Comparison of ENCODE assay signal across 19 cellular contexts in the genomic region with DNA sequence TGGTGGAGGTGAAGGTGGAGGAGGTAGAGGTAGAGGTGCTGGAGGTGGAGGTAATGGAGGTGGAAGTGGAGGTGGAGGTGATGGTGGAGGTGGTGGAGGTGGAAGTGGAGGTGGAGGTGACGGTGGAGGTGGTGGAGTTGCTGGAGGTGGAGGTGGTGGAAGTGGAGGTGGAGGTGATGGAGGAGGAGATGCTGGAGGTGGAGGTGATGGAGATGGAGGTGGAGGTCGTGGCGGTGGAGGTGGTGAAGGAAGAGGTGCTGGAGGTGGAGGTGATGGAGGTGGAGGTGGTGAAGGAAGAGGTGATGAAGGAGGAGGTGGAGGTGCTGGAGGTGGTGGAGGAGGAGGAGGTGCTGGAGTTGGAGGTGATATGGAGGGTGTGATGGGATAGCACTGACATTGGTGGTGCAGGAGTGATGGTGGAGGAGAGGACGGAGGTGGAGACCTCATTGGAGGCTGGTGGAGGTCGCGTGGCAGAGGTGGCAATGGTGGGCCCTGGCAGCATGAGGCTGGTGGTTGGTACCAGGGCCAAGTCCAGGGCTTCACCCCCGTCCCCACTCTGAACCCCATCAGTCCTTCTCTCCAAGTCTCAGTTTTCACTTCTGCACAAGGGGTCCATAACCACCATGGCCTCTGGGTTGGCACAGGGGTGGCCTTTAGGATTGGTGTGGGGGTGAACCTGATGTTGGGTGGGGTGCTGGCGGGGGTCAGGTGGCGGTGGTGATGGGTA. TPM values are rescaled to one million over a fixed set of nuclear protein-coding genes. Genes with fewer than 3 reads are reported as not detected.
DNase-seq lines count a peak whose midpoint lies in the region; ATAC-seq, FAIRE-seq and TF ChIP-seq lines count a peak whose summit lies in the region.
"Had no signal": no experiment of that assay in that cellular context is flagged by ENCODE, and none has a peak within 500 bp of the region (broad histone marks: within the 10 kb centered on the region; RNA-seq: fewer than 3 reads in every experiment).

No MANE protein-coding gene starts in this region.

- no peak for TF ChIP-seq POLR2A in H1 (IDR thresholded peaks at IDR 0.05; ENCODE audit: control extremely low read depth in 1 of 2, low read depth in 2 of 2, low read length in 2 of 2)

- 0 out of 2 replicates have a peak overlapping the region, but pooled peaks have one; percentile 60 for H2BK12ac ChIP-seq in H1 (ENCODE audit: low read depth, low read length)

- H3K79me1 ChIP-seq in H1 (ENCODE audit: low read depth, low read length): no peaks in the 10 kb centered on the region

- H3K14ac ChIP-seq in H1 (ENCODE audit: insufficient read length): no peak overlapping the region

- no peak overlapping the region for H4K8ac ChIP-seq in H1 (ENCODE audit: extremely low read depth, insufficient read depth, low read length)

- peaks cover 9% of the 10 kb centered on the region; the same call in 1 of the 2 replicates for H3K23me2 ChIP-seq in H1 (ENCODE audit: low read depth, low read length)

- no peaks in the 10 kb centered on the region for H3K79me2 ChIP-seq in H1 (ENCODE audit: control insufficient read depth in 1 of 2, insufficient read depth in 2 of 2, low read length in 2 of 2)

- no peak overlapping the region for H4K5ac ChIP-seq in H1 (ENCODE audit: insufficient read length, low read depth, low read length)

- H4K91ac ChIP-seq in H1 (replicated peaks; ENCODE audit: insufficient read length, low read length): no peak overlapping the region

- no peak for TF ChIP-seq EP300 in H1 (IDR thresholded peaks at IDR 0.05; ENCODE audit: borderline replicate concordance in 1 of 2, low read depth in 2 of 2, low read length in 2 of 2)

- no peak for DNase-seq in activated naive CD4-positive, alpha-beta T cell treated with anti-CD3 and anti-CD28 coated beads, Interleukin-2, amount 50 U/mL, for 16 hours
- no peak for DNase-seq in H1 (ENCODE audit: low read depth in 1 of 2, low spot score in 2 of 2)
- DNase-seq in ureter (ENCODE audit: low spot score): no peak
- no peak for DNase-seq in cerebellar nuclear complex (lab: John Stamatoyannopoulos, UW)
- DNase-seq: AML-193; Caco-2; CD4-positive, alpha-beta T cell; DMS79 treated with DMSO at 0.1 percent for 48 hours; GF-D8 had no signal

- TF ChIP-seq CTCF in HEK293 (tag by site-specific recombination; IDR thresholded peaks at IDR 0.05) (no peak), H1 (IDR thresholded peaks at IDR 0.05; ENCODE audit: control extremely low read depth in 1 of 3, insufficient read depth in 1 of 3, low read depth in 1 of 3, low read length in 3 of 3) (no peak)

- H3K4me1 ChIP-seq in HEK293 (ENCODE audit: control insufficient read depth, insufficient read depth, low read length) (no peaks in the 10 kb centered on the region; the same call in 1 of the 2 replicates), H1 (replicated peaks in 1 of 4; ENCODE audit: control insufficient read depth in 3 of 4, insufficient read depth in 4 of 4, low read length in 3 of 4) (peaks cover 0 to 19% (median 6%) of the 10 kb centered on the region in 4 experiments; a peak in 6 of 7 replicates)
- H3K4me1 ChIP-seq: A549, Caco-2 had no signal

- no peak for ATAC-seq in GM19467 (IDR thresholded peaks at IDR 0.05; ENCODE audit: unreplicated experiment)
- ATAC-seq: HCT116 had no signal

- no peak overlapping the region for H3K4ac ChIP-seq in H1 (replicated peaks; ENCODE audit: insufficient read length, low read depth, low read length)

- peaks cover 0 to 15% of the 10 kb centered on the region in 2 experiments for H4K20me1 ChIP-seq in H1 (replicated peaks in 1 of 2; ENCODE audit: control insufficient read depth in 1 of 2, insufficient read depth in 2 of 2, low read length in 2 of 2)

- peaks cover 45% of the 10 kb centered on the region for H3K27me3 Mint-ChIP-seq in activated naive CD4-positive, alpha-beta T cell treated with anti-CD3 and anti-CD28 coated beads, Interleukin-2, amount 50 U/mL, for 24 hours

- POLR2A ChIA-PET in HEK293 (lab: Yijun Ruan, JAX) (no interaction called here), H1 (lab: Charles Lee; ENCODE audit: partially characterized antibody) (no interaction called here)

- no peak overlapping the region for H3K18ac ChIP-seq in H1 (ENCODE audit: extremely low read depth, low read length)

- peaks cover 9% of the 10 kb centered on the region for H3K36me3 Mint-ChIP-seq in activated naive CD4-positive, alpha-beta T cell treated with anti-CD3 and anti-CD28 coated beads, Interleukin-2, amount 50 U/mL, for 24 hours

- WGBS in H1 (ENCODE audit: extremely low coverage in 1 of 2, insufficient coverage in 1 of 2, insufficient read length in 1 of 2, insufficient replicate concordance in 2 of 2, low coverage in 1 of 2, low lambda C conversion rate in 2 of 2, missing lambda C conversion rate in 1 of 2), 2 experiments: 81% methylated on average over 8 of the region's 9 CpGs; no CpG with 5 or more reads in 1 of the 2 experiments

- H2AFZ ChIP-seq in H1 (ENCODE audit: low read length): no peak overlapping the region

- H3K9me3 ChIP-seq in HEK293 (ENCODE audit: control insufficient read depth, insufficient read depth, low read depth, low read length) (no peaks in the 10 kb centered on the region), H1 (ENCODE audit: insufficient read depth in 2 of 2, low read depth in 1 of 2, low read length in 1 of 2) (peaks cover 7 to 9% of the 10 kb centered on the region in 2 experiments; a peak in 3 of 4 replicates)

- no peaks in the 10 kb centered on the region for H3K4me1 Mint-ChIP-seq in activated naive CD4-positive, alpha-beta T cell treated with anti-CD3 and anti-CD28 coated beads, Interleukin-2, amount 50 U/mL, for 24 hours

- H2BK5ac ChIP-seq in H1 (ENCODE audit: low read depth, low read length): no peak overlapping the region

- H3K56ac ChIP-seq in H1 (replicated peaks; ENCODE audit: insufficient read length, low read depth, low read length): no peak overlapping the region

- H3K9ac ChIP-seq in H1 (replicated peaks in 1 of 4; ENCODE audit: extremely low read depth in 1 of 4, low read depth in 3 of 4, low read length in 3 of 4): no peak overlapping the region

- H3K27ac Mint-ChIP-seq in activated naive CD4-positive, alpha-beta T cell treated with anti-CD3 and anti-CD28 coated beads, Interleukin-2, amount 50 U/mL, for 24 hours: peak overlapping the region; percentile 17
- H3K27ac Mint-ChIP-seq: CD4-positive, alpha-beta T cell had no signal

- peak overlapping the region; percentile 61 for H2BK15ac ChIP-seq in H1 (ENCODE audit: low read length)

- no peak overlapping the region for H3K4me2 ChIP-seq in H1 (ENCODE audit: insufficient read depth in 1 of 2, low read depth in 2 of 2, low read length in 2 of 2)
- H3K4me2 ChIP-seq: A549 had no signal

- H3K36me3 ChIP-seq in HEK293 (ENCODE audit: control insufficient read depth in 2 of 2, insufficient read depth in 1 of 2, low read length in 2 of 2): no peaks in the 10 kb centered on the region
- no peaks in the 10 kb centered on the region for H3K36me3 ChIP-seq in H1 (ENCODE audit: control insufficient read depth in 2 of 4, insufficient read depth in 4 of 4, low read length in 3 of 4)

- H2BK20ac ChIP-seq in H1 (ENCODE audit: low read length): no peak overlapping the region; the same call in 1 of the 2 replicates

- FAIRE-seq in H1 (lab: Jason Lieb, UNC): no peak
- FAIRE-seq: A549, D721Med had no signal

- H3K4me3 ChIP-seq in HEK293 (ENCODE audit: low read depth, low read length): no peak overlapping the region
- no peak overlapping the region for H3K4me3 ChIP-seq in H1 (ENCODE audit: extremely low read depth in 1 of 4, insufficient read depth in 2 of 4, low read depth in 3 of 4, low read length in 4 of 4)
- H3K4me3 ChIP-seq: A549 had no signal

- no peak for TF ChIP-seq RAD21 in H1 (IDR thresholded peaks at IDR 0.05 in 1 of 2, conservative IDR thresholded peaks at IDR 0.05 in 1 of 2; ENCODE audit: low read depth in 2 of 2, low read length in 2 of 2)

- no peak overlapping the region for H3K4me3 Mint-ChIP-seq in activated naive CD4-positive, alpha-beta T cell treated with anti-CD3 and anti-CD28 coated beads, Interleukin-2, amount 50 U/mL, for 24 hours
- H3K4me3 Mint-ChIP-seq: CD4-positive, alpha-beta T cell had no signal

- peaks cover 42 to 68% (median 61%) of the 10 kb centered on the region in 4 experiments for H3K27me3 ChIP-seq in H1 (replicated peaks in 1 of 4; ENCODE audit: control insufficient read depth in 3 of 4, extremely low read depth in 1 of 4, insufficient read depth in 3 of 4, low read length in 3 of 4)

- H3K23ac ChIP-seq in H1 (ENCODE audit: insufficient read length): no peak overlapping the region

- peaks cover 13% of the 10 kb centered on the region for H3K9me3 Mint-ChIP-seq in activated naive CD4-positive, alpha-beta T cell treated with anti-CD3 and anti-CD28 coated beads, Interleukin-2, amount 50 U/mL, for 24 hours

- H2AK5ac ChIP-seq in H1 (ENCODE audit: low read depth, low read length): 0 out of 2 replicates have a peak overlapping the region, but pooled peaks have one; percentile 91

- CTCF ChIA-PET in HEK293 (lab: Yijun Ruan, JAX): interaction anchor here (0.9 to 6.3 kb wide), 8 partner anchors 9 to 163 kb away, joined by 3 to 68 read pairs (median 6); no protein-coding TSS in a partner anchor
- CTCF ChIA-PET in H1 (lab: Charles Lee; ENCODE audit: partially characterized antibody): interaction anchor here (0.5 to 4.9 kb wide), 42 partner anchors 7 to 1474 kb away, joined by 3 to 97 read pairs (median 4); no protein-coding TSS in a partner anchor

- no peak overlapping the region for H2BK120ac ChIP-seq in H1 (replicated peaks; ENCODE audit: low read depth, low read length)

- H3K27ac ChIP-seq in HEK293 (ENCODE audit: extremely low read depth, low read depth, low read length) (no peak overlapping the region), H1 (ENCODE audit: low read depth, low read length) (no peak overlapping the region)
- H3K27ac ChIP-seq: 22Rv1, A549, C4-2B had no signal

RNA-seq across cellular contexts. Expression of a gene that starts 15.8 kb away (rescaled TPM):
- not detected in 2 replicates for total RNA-seq in H1 (2021; fragmentation: NEBNext Ultra II Directional; extraction: Animal tissue kit (Norgen Biotek cat#: 25700))
- polyA plus RNA-seq in H1 (2011; rRNA removed): not detected in 2 replicates
- polyA plus RNA-seq in H1 (2011; cell fraction: cytosol; rRNA removed): not detected
- not detected for polyA plus RNA-seq in H1 (2011; cell fraction: nucleus; rRNA removed)
- 0.04 TPM in 1 of 4 replicates, not detected in the others for polyA plus RNA-seq in H1 (2012, experiment 1 of 2)
- polyA plus RNA-seq in H1 (2012, experiment 2 of 2): 0.01 TPM
- polyA plus RNA-seq in H1 (2013, experiment 1 of 2): not detected
- polyA plus RNA-seq in H1 (2013, experiment 2 of 2): not detected
- not detected in 2 replicates for polyA minus RNA-seq in H1 (2011; rRNA and poly(A)+ RNA removed)
- polyA minus RNA-seq in H1 (2011; cell fraction: cytosol; rRNA and poly(A)+ RNA removed): not detected
- not detected for polyA minus RNA-seq in H1 (2011; cell fraction: nucleus; rRNA and poly(A)+ RNA removed)
- total RNA-seq in ureter: not detected
- total RNA-seq: Caco-2; CD4-positive, alpha-beta T cell; H4 had no signal
- polyA plus RNA-seq: BJ had no signal

RNA-seq across cellular contexts. Expression of a gene that starts 43.0 kb away (rescaled TPM):
- total RNA-seq in H1 (2021; fragmentation: NEBNext Ultra II Directional; extraction: Animal tissue kit (Norgen Biotek cat#: 25700)): 2.9 and 4.1 TPM in 2 replicates
- 9.3 and 10.0 TPM in 2 replicates for polyA plus RNA-seq in H1 (2011; rRNA removed)
- 9.1 TPM for polyA plus RNA-seq in H1 (2011; cell fraction: cytosol; rRNA removed)
- polyA plus RNA-seq in H1 (2011; cell fraction: nucleus; rRNA removed): 19.8 TPM
- 4.2 to 8.7 TPM (median 7.7 TPM) in 4 replicates for polyA plus RNA-seq in H1 (2012, experiment 1 of 2)
- polyA plus RNA-seq in H1 (2012, experiment 2 of 2): 4.7 TPM
- 5.4 TPM for polyA plus RNA-seq in H1 (2013, experiment 1 of 2)
- polyA plus RNA-seq in H1 (2013, experiment 2 of 2): 4.9 TPM
- 4.7 and 7.9 TPM in 2 replicates for polyA minus RNA-seq in H1 (2011; rRNA and poly(A)+ RNA removed)
- 5.4 TPM for polyA minus RNA-seq in H1 (2011; cell fraction: cytosol; rRNA and poly(A)+ RNA removed)
- polyA minus RNA-seq in H1 (2011; cell fraction: nucleus; rRNA and poly(A)+ RNA removed): 5.2 TPM
- 1.3 TPM for total RNA-seq in ureter
